20 cellular contexts compared by ENCODE assay signal in genomic region chr16:46899443-46900143, GRCh38. TPM values are rescaled to one million over a fixed set of nuclear protein-coding genes. Genes with fewer than 3 reads are reported as not detected.
A peak's percentile ranks its signal among the peaks of the same experiment; 100 is the strongest.
DNase-seq lines count a peak whose midpoint lies in the region; ATAC-seq and FAIRE-seq lines count a peak whose summit lies in the region.
"Had no signal": no experiment of that assay in that cellular context is flagged by ENCODE, and none has a peak within 500 bp of the region (broad histone marks: within the 10 kb centered on the region; RNA-seq: fewer than 3 reads in every experiment).

No MANE protein-coding gene starts in this region.

- no peaks in the 10 kb centered on the region for H3K9me3 ChIP-seq in CD4-positive, alpha-beta memory T cell (ENCODE audit: control insufficient read depth in 1 of 2, low read length in 2 of 2)
- H3K9me3 ChIP-seq: esophagus muscularis mucosa, pancreas had no signal

- H3K27me3 Mint-ChIP-seq in CD4-positive, alpha-beta memory T cell: no peaks in the 10 kb centered on the region
- H3K27me3 Mint-ChIP-seq in activated naive CD4-positive, alpha-beta T cell treated with anti-CD3 and anti-CD28 coated beads, Interleukin-2, amount 10 ng/mL, durations not matched to agents 7 days and 5 days: no peaks in the 10 kb centered on the region
- H3K27me3 Mint-ChIP-seq: T-cell had no signal

- DNase-seq in EH (ENCODE audit: low read depth) (peak; percentile 44), RCC 7860 (ENCODE audit: low spot score) (peak; percentile 11), sciatic nerve (ENCODE audit: low spot score) (no peak)
- DNase-seq in CD4-positive, alpha-beta memory T cell: no peak
- no peak for DNase-seq in activated naive CD4-positive, alpha-beta T cell treated with anti-CD3 and anti-CD28 coated beads, Interleukin-2, amount 10 ng/mL, durations not matched to agents 7 days and 5 days
- no peak for DNase-seq in effector CD4-positive, alpha-beta T cell
- DNase-seq: activated CD8-positive, alpha-beta memory T cell treated with anti-CD3 and anti-CD28 coated beads for 24 hours; cortex of kidney; kidney glomerular epithelial cell; NCI-H2081 treated with DMSO at 0.1 percent for 48 hours; NCI-H82; stimulated activated naive CD4-positive, alpha-beta T cell; T-cell had no signal

- no peaks in the 10 kb centered on the region for H3K36me3 ChIP-seq in CD4-positive, alpha-beta memory T cell (ENCODE audit: insufficient read depth, low read length)

- no peak overlapping the region for H3K4me3 ChIP-seq in CD4-positive, alpha-beta memory T cell (ENCODE audit: low read length in 2 of 2)
- H3K4me3 ChIP-seq: esophagus muscularis mucosa, hepatocyte, pancreas had no signal

- intact Hi-C loops in sciatic nerve (cut with DNase I): no loop called here
- intact Hi-C loops in CD4-positive, alpha-beta memory T cell (cut with micrococcal nuclease): no loop called here

- no peak overlapping the region for H3K27ac ChIP-seq in CD4-positive, alpha-beta memory T cell (ENCODE audit: low read depth, low read length)
- H3K27ac ChIP-seq: esophagus muscularis mucosa, hepatocyte had no signal

- H3K4me1 Mint-ChIP-seq in CD4-positive, alpha-beta memory T cell: no peaks in the 10 kb centered on the region
- H3K4me1 Mint-ChIP-seq in activated naive CD4-positive, alpha-beta T cell treated with anti-CD3 and anti-CD28 coated beads, Interleukin-2, amount 10 ng/mL, durations not matched to agents 7 days and 5 days: no peaks in the 10 kb centered on the region
- H3K4me1 Mint-ChIP-seq: T-cell had no signal

- H3K36me3 Mint-ChIP-seq in CD4-positive, alpha-beta memory T cell: no peaks in the 10 kb centered on the region
- H3K36me3 Mint-ChIP-seq in activated naive CD4-positive, alpha-beta T cell treated with anti-CD3 and anti-CD28 coated beads, Interleukin-2, amount 10 ng/mL, durations not matched to agents 7 days and 5 days: peaks cover 3% of the 10 kb centered on the region
- H3K36me3 Mint-ChIP-seq: T-cell had no signal

- H3K4me1 ChIP-seq in CD4-positive, alpha-beta memory T cell (ENCODE audit: insufficient read depth, low read length): no peaks in the 10 kb centered on the region

- peak; percentile 25 for ATAC-seq in esophagus mucosa
- peak; percentile 28 for ATAC-seq in sciatic nerve
- no peak for ATAC-seq in HG03354 (IDR thresholded peaks at IDR 0.05; ENCODE audit: poor library complexity, severe bottlenecking, unreplicated experiment)
- ATAC-seq: pancreas, T-cell, WTC11 had no signal

- H3K27me3 ChIP-seq in CD4-positive, alpha-beta memory T cell (ENCODE audit: insufficient read depth, low read length): no peaks in the 10 kb centered on the region
- H3K27me3 ChIP-seq: esophagus muscularis mucosa, hepatocyte, pancreas had no signal

- H3K9me3 Mint-ChIP-seq in CD4-positive, alpha-beta memory T cell: no peaks in the 10 kb centered on the region
- H3K9me3 Mint-ChIP-seq in activated naive CD4-positive, alpha-beta T cell treated with anti-CD3 and anti-CD28 coated beads, Interleukin-2, amount 10 ng/mL, durations not matched to agents 7 days and 5 days: no peaks in the 10 kb centered on the region
- H3K9me3 Mint-ChIP-seq: activated T-helper 2 cell treated with anti-CD3 and anti-CD28 coated beads, Interferon-gamma antibody, Interleukin-2, Interleukin-4, amounts not matched to agents 10 μg/mL and 5 μg/mL and 100 μg/mL, durations not matched to agents 14 hours and 24 hours and 36 hours; T-cell; WTC11 had no signal

- CTCF ChIA-PET in CD4-positive, alpha-beta memory T cell (lab: Charles Lee; ENCODE audit: partially characterized antibody): interaction anchor here (1.2 to 1.7 kb wide), 2 partner anchors 9 to 48 kb away, joined by 4 to 5 read pairs; no protein-coding TSS in a partner anchor
- CTCF ChIA-PET in activated naive CD4-positive, alpha-beta T cell treated with anti-CD3 and anti-CD28 coated beads, Interleukin-2, amount 10 ng/mL, durations not matched to agents 7 days and 5 days (lab: Charles Lee): interaction anchor here (0.6 to 3.8 kb wide), 3 partner anchors 10 to 46 kb away, joined by 3 to 13 read pairs (median 13); no protein-coding TSS in a partner anchor

- H3K27ac Mint-ChIP-seq in CD4-positive, alpha-beta memory T cell: no peak overlapping the region
- no peak overlapping the region for H3K27ac Mint-ChIP-seq in activated naive CD4-positive, alpha-beta T cell treated with anti-CD3 and anti-CD28 coated beads, Interleukin-2, amount 10 ng/mL, durations not matched to agents 7 days and 5 days
- H3K27ac Mint-ChIP-seq: activated T-helper 2 cell treated with anti-CD3 and anti-CD28 coated beads, Interferon-gamma antibody, Interleukin-2, Interleukin-4, amounts not matched to agents 10 μg/mL and 5 μg/mL and 100 μg/mL, durations not matched to agents 14 hours and 24 hours and 36 hours; T-cell had no signal

- no peak overlapping the region for H3K4me3 Mint-ChIP-seq in CD4-positive, alpha-beta memory T cell
- H3K4me3 Mint-ChIP-seq in activated naive CD4-positive, alpha-beta T cell treated with anti-CD3 and anti-CD28 coated beads, Interleukin-2, amount 10 ng/mL, durations not matched to agents 7 days and 5 days: no peak overlapping the region
- H3K4me3 Mint-ChIP-seq: T-cell, WTC11 had no signal

- FAIRE-seq in RCC 7860 (lab: Jason Lieb, UNC): no peak
- FAIRE-seq: pancreas had no signal

- POLR2A ChIA-PET in CD4-positive, alpha-beta memory T cell (lab: Charles Lee; ENCODE audit: partially characterized antibody): no interaction called here

RNA-seq across cellular contexts. Expression of gene GPT2, which starts 15.4 kb away (rescaled TPM):
- total RNA-seq in esophagus mucosa (92.0 TPM), sciatic nerve (37.1 TPM)
- total RNA-seq in CD4-positive, alpha-beta memory T cell: 1 to 10 TPM; 1.2 to 1.5 TPM
- polyA plus RNA-seq in CD4-positive, alpha-beta memory T cell: under 1 TPM in 1 of 2 donors, not detected in 1; 0.63 TPM

Comparison
In these comparisons a context has a peak if more than half of its experiments do, and no peak if none do; other contexts are left out.
1. DNase-seq: peak in EH (single experiment) and RCC 7860 (single experiment); none in sciatic nerve (single experiment), CD4-positive, alpha-beta memory T cell (0 of 5), activated naive CD4-positive, alpha-beta T cell treated with anti-CD3 and anti-CD28 coated beads, Interleukin-2, amount 10 ng/mL, durations not matched to agents 7 days and 5 days (single experiment) and effector CD4-positive, alpha-beta T cell (single experiment).
2. RNA of gene GPT2, which starts 15.4 kb away (total RNA-seq): 92.0 TPM in esophagus mucosa (single experiment) and 37.1 TPM in sciatic nerve (single experiment); 1.2 to 1.5 TPM in CD4-positive, alpha-beta memory T cell; every median in the first group is over 10 times any median in the second.